16 cellular contexts compared by ENCODE assay signal in genomic region chr3:115628075-115628412, GRCh38. TPM values are rescaled to one million over a fixed set of nuclear protein-coding genes. Genes with fewer than 3 reads are reported as not detected.
DNase-seq lines count a peak whose midpoint lies in the region; ATAC-seq, FAIRE-seq and TF ChIP-seq lines count a peak whose summit lies in the region.
"Had no signal": no experiment of that assay in that cellular context is flagged by ENCODE, and none has a peak within 500 bp of the region (broad histone marks: within the 10 kb centered on the region; RNA-seq: fewer than 3 reads in every experiment).

No MANE protein-coding gene starts in this region.

- H3K9me3 ChIP-seq in small intestine (ENCODE audit: control insufficient read depth, low read depth) (no peaks in the 10 kb centered on the region), smooth muscle cell (replicated peaks; ENCODE audit: low read depth) (no peaks in the 10 kb centered on the region)

- H3K27me3 ChIP-seq in KMS-11 (ENCODE audit: insufficient read depth, low read depth) (no peaks in the 10 kb centered on the region), small intestine (ENCODE audit: control insufficient read depth in 2 of 2, insufficient read depth in 2 of 2, low read length in 2 of 2) (peaks cover 0 to 12% of the 10 kb centered on the region in 2 donors), smooth muscle cell (ENCODE audit: low read depth) (peaks cover 24% of the 10 kb centered on the region)

- H3K4me1 ChIP-seq in KMS-11 (ENCODE audit: low read depth, poor library complexity, severe bottlenecking) (peaks cover 38% of the 10 kb centered on the region), small intestine (ENCODE audit: control insufficient read depth in 2 of 2, insufficient read depth in 1 of 2, low read depth in 1 of 2, low read length in 1 of 2) (no peaks in the 10 kb centered on the region), smooth muscle cell (ENCODE audit: low read depth) (peaks cover 13% of the 10 kb centered on the region)

- H3K79me2 ChIP-seq in KMS-11 (ENCODE audit: insufficient read depth, low read depth), result no peaks in the 10 kb centered on the region
- H3K79me2 ChIP-seq in smooth muscle cell (ENCODE audit: low read depth), result no peaks in the 10 kb centered on the region

- H3K4me2 ChIP-seq in KMS-11, result peak overlapping the region; percentile 76
- H3K4me2 ChIP-seq in smooth muscle cell, result no peak overlapping the region

- no peak for DNase-seq in small intestine
- no peak for DNase-seq in smooth muscle cell (lab: John Stamatoyannopoulos, UW; ENCODE audit: unreplicated experiment)
- no peak for DNase-seq in D341Med (ENCODE audit: low spot score)
- DNase-seq in superior temporal gyrus (ENCODE audit: extremely low spot score), result no peak
- DNase-seq: NCI-H1105 treated with DMSO at 0.1 percent for 48 hours, NCI-H524 treated with DMSO at 0.1 percent for 48 hours had no signal

- H3K4me3 ChIP-seq in KMS-11 (IDR thresholded peaks at IDR 0.05; ENCODE audit: insufficient read depth, low read depth, low read length), result no peak overlapping the region
- no peak overlapping the region for H3K4me3 ChIP-seq in small intestine (ENCODE audit: low read depth in 1 of 2, low read length in 2 of 2)
- H3K4me3 ChIP-seq in smooth muscle cell, result no peak overlapping the region
- H3K4me3 ChIP-seq: coronary artery had no signal

- H3K36me3 ChIP-seq in KMS-11 (ENCODE audit: insufficient read depth) (no peaks in the 10 kb centered on the region), small intestine (ENCODE audit: control insufficient read depth in 2 of 2, insufficient read depth in 2 of 2, low read length in 2 of 2) (no peaks in the 10 kb centered on the region), smooth muscle cell (ENCODE audit: low read depth) (no peaks in the 10 kb centered on the region)

- no peaks in the 10 kb centered on the region for H4K20me1 ChIP-seq in KMS-11 (ENCODE audit: insufficient read depth)
- H4K20me1 ChIP-seq in smooth muscle cell (ENCODE audit: low read depth), result no peaks in the 10 kb centered on the region

- no peaks in the 10 kb centered on the region for H3F3A ChIP-seq in smooth muscle cell (ENCODE audit: low read depth)

- H2AFZ ChIP-seq in KMS-11 (ENCODE audit: low read depth), result no peak overlapping the region
- H2AFZ ChIP-seq in smooth muscle cell (ENCODE audit: low read depth), result no peak overlapping the region

- peak; percentile 45 for ATAC-seq in GM19035 (IDR thresholded peaks at IDR 0.05; ENCODE audit: unreplicated experiment)
- ATAC-seq in GM21717 (IDR thresholded peaks at IDR 0.05; ENCODE audit: unreplicated experiment), result peak; percentile 52
- ATAC-seq in HG03060 (IDR thresholded peaks at IDR 0.05; ENCODE audit: low read depth, unreplicated experiment), result peak; percentile 2
- ATAC-seq: HepG2 had no signal

- no peak for TF ChIP-seq CTCF in KMS-11 (conservative IDR thresholded peaks at IDR 0.05; ENCODE audit: low read depth, low read length)
- TF ChIP-seq CTCF in smooth muscle cell (IDR thresholded peaks at IDR 0.05; ENCODE audit: borderline replicate concordance, insufficient read depth, poor library complexity, severe bottlenecking), result no peak

- WGBS in small intestine, 3 donors, result 20 to 55% (median 43%) methylated on average over 1 of the region's 1 CpG
- 77% methylated on average over 1 of the region's 1 CpG for WGBS in smooth muscle cell (ENCODE audit: low lambda C conversion rate)

- H3K9ac ChIP-seq in KMS-11 (no peak overlapping the region), smooth muscle cell (ENCODE audit: low read depth) (no peak overlapping the region)

- H3K27ac ChIP-seq in KMS-11 (peak overlapping the region; percentile 50), small intestine (ENCODE audit: low read depth in 1 of 2, low read length in 1 of 2) (no peak overlapping the region), smooth muscle cell (ENCODE audit: low read depth) (no peak overlapping the region)
- H3K27ac ChIP-seq: coronary artery had no signal

- no peak for FAIRE-seq in small intestine (lab: Jason Lieb, UNC)
- FAIRE-seq: HepG2 had no signal

RNA-seq across cellular contexts. Expression of gene GAP43, which starts 4.7 kb away (rescaled TPM):
- polyA plus RNA-seq in small intestine (10 to 100 TPM in 1 of 3 donors, under 1 TPM in 1, not detected in 1; 0.54 to 22.3 TPM), smooth muscle cell (11.2 and 11.7 TPM in 2 replicates)
- 5.3 and 5.4 TPM in 2 replicates for total RNA-seq in smooth muscle cell
- total RNA-seq: G401, HepG2, renal cortical epithelial cell, SK-MEL-5 had no signal
- polyA plus RNA-seq: CD14-positive monocyte, HepG2 had no signal

Comparison
In these comparisons a context has a peak if more than half of its experiments do, and no peak if none do; other contexts are left out.
1. ATAC-seq: peak in every context shown above with its lines; median percentile 52 in GM21717; 45 in GM19035; 2 in HG03060.